In genomic region chr19:13014101-13014920, GRCh38 we compare ENCODE assay signal across 9 cellular contexts. TPM values are rescaled to one million over a fixed set of nuclear protein-coding genes. Genes with fewer than 3 reads are reported as not detected.
DNase-seq lines count a peak whose midpoint lies in the region; ATAC-seq and TF ChIP-seq lines count a peak whose summit lies in the region.
"Had no signal": no experiment of that assay in that cellular context is flagged by ENCODE, and none has a peak within 500 bp of the region (broad histone marks: within the 10 kb centered on the region; RNA-seq: fewer than 3 reads in every experiment).

No MANE protein-coding gene starts in this region.

- peak; percentile 56 for DNase-seq in WERI-Rb-1
- peak; percentile 57 for DNase-seq in fibroblast of villous mesenchyme (ENCODE audit: low read depth)
- no peak for DNase-seq in sigmoid colon
- no peak for DNase-seq in NCI-H1092 (lab: John Stamatoyannopoulos, UW)
- no peak for DNase-seq in stimulated activated naive CD4-positive, alpha-beta T cell treated with Interleukin-2 at 50 U/mL for 16 hours (lab: John Stamatoyannopoulos, UW)
- DNase-seq in NCI-H1092 treated with DMSO at 0.1 percent for 48 hours (lab: John Stamatoyannopoulos, UW): no peak
- DNase-seq: Karpas-422 had no signal

- peak overlapping the region; percentile 59 for H3K4me3 ChIP-seq in WERI-Rb-1 (ENCODE audit: low read depth, low read length)
- H3K4me3 ChIP-seq in fibroblast of villous mesenchyme (ENCODE audit: low read depth, low read length): peak overlapping the region; percentile 53
- H3K4me3 ChIP-seq in sigmoid colon: peak overlapping the region in 3 of 4 donors; percentile 27 to 39 (median 35)

- WGBS in sigmoid colon, 2 donors: 35 to 56% methylated on average over 35 of the region's 35 CpGs

- H3K36me3 ChIP-seq in ES-I3 (ENCODE audit: insufficient read depth, low read length): no peaks in the 10 kb centered on the region
- no peaks in the 10 kb centered on the region for H3K36me3 ChIP-seq in WERI-Rb-1
- H3K36me3 ChIP-seq in sigmoid colon: no peaks in the 10 kb centered on the region

- H3K9ac ChIP-seq in ES-I3 (ENCODE audit: low read depth, low read length): peak overlapping the region; percentile 44; the same call in 1 of the 2 replicates

- H3K9me3 ChIP-seq in ES-I3 (ENCODE audit: control insufficient read depth, insufficient read depth, low read length) (no peaks in the 10 kb centered on the region), WERI-Rb-1 (ENCODE audit: severe bottlenecking) (no peaks in the 10 kb centered on the region), sigmoid colon (no peaks in the 10 kb centered on the region)

- H3K4me1 ChIP-seq in ES-I3 (ENCODE audit: insufficient read depth, low read length) (peaks cover 24% of the 10 kb centered on the region), sigmoid colon (peaks cover 0 to 100% (median 99%) of the 10 kb centered on the region in 4 donors)

- H3K27ac ChIP-seq in WERI-Rb-1: no peak overlapping the region
- H3K27ac ChIP-seq in sigmoid colon: peak overlapping the region; percentile 91 to 98 (median 95)

- TF ChIP-seq CTCF in WERI-Rb-1 (IDR thresholded peaks at IDR 0.05; ENCODE audit: low read depth, low read length): no peak
- no peak for TF ChIP-seq CTCF in fibroblast of villous mesenchyme (IDR thresholded peaks at IDR 0.05; ENCODE audit: insufficient read depth, low read depth, low read length)
- no peak for TF ChIP-seq CTCF in sigmoid colon (IDR thresholded peaks at IDR 0.05)

- TF ChIP-seq POLR2A in sigmoid colon (IDR thresholded peaks at IDR 0.05): no peak

- H3K27me3 ChIP-seq in WERI-Rb-1 (ENCODE audit: insufficient read depth, low read depth, severe bottlenecking) (peaks cover 21% of the 10 kb centered on the region), sigmoid colon (no peaks in the 10 kb centered on the region)

- intact Hi-C loops in sigmoid colon (cut with DNase I): no loop called here

- no peak for ATAC-seq in GM18867 (IDR thresholded peaks at IDR 0.05; ENCODE audit: unreplicated experiment)

- no peak for TF ChIP-seq EP300 in sigmoid colon (IDR thresholded peaks at IDR 0.05)

RNA-seq across cellular contexts. Expression of gene NFIX, which starts 19.0 kb away (rescaled TPM):
- total RNA-seq in fibroblast of villous mesenchyme (29.6 and 30.2 TPM in 2 replicates), sigmoid colon (100 to 1,000 TPM in 1 of 4 donors, 10 to 100 TPM in 3; 44.1 to 104 (median 58.5) TPM)
- 10 to 100 TPM; 10.6 to 28.2 (median 22.2) TPM for polyA plus RNA-seq in sigmoid colon

RNA-seq across cellular contexts. Expression of gene DAND5, which starts 44.9 kb away (rescaled TPM):
- total RNA-seq in fibroblast of villous mesenchyme: not detected in 2 replicates
- total RNA-seq in sigmoid colon: 1 to 10 TPM; 1.2 to 2.0 (median 1.7) TPM
- under 1 TPM in 1 of 3 donors, not detected in 2; 0.13 TPM for polyA plus RNA-seq in sigmoid colon

RNA-seq across cellular contexts. Expression of gene GADD45GIP1, which starts 57.3 kb away (rescaled TPM):
- total RNA-seq in fibroblast of villous mesenchyme: 18.6 and 24.8 TPM in 2 replicates
- total RNA-seq in sigmoid colon: 10 to 100 TPM; 36.0 to 65.8 (median 53.5) TPM
- 10 to 100 TPM; 23.6 to 32.1 (median 28.2) TPM for polyA plus RNA-seq in sigmoid colon

Comparison
In these comparisons a context has a peak if more than half of its experiments do, and no peak if none do; other contexts are left out.
1. DNase-seq: peak in WERI-Rb-1 (single experiment) and fibroblast of villous mesenchyme (single experiment); none in sigmoid colon (single experiment), NCI-H1092 (single experiment), stimulated activated naive CD4-positive, alpha-beta T cell treated with Interleukin-2 at 50 U/mL for 16 hours (single experiment) and NCI-H1092 treated with DMSO at 0.1 percent for 48 hours (single experiment).
2. Peak in every context shown above with its lines, with median percentiles within 50 percentile points of each other: H3K4me3 ChIP-seq.